Comparison of ENCODE assay signal across 10 cellular contexts in the genomic region with DNA sequence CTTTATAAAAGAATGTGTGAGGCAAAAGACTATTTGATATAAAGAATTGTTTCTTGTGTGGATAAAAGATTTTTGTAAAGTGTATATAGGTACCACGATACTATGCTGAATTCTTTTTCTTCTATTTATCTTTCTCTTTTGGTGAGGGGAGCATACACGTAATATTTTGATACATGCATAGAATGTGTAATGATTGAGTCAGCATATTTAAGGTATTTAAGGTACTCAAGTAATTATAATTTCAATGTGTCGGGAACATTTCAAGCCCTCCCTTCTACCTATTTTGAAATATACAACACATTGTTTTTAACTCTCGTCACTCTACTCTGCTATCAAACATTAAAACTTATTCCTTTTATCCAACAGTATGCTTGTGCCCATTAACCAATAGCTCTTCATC.
"Had no signal": no experiment of that assay in that cellular context is flagged by ENCODE, and none has a peak within 500 bp of the region (broad histone marks: within the 10 kb centered on the region; RNA-seq: fewer than 3 reads in every experiment).

No MANE protein-coding gene starts in this region.

- H3K4me2 ChIP-seq: KMS-11 had no signal

- FAIRE-seq: HTR-8/SVneo had no signal

- DNase-seq: GM23248, GOT3, H7, HFFc6, Karpas-422, KBM-7 had no signal

- H3K4me1 ChIP-seq: HAP-1 had no signal

- H3K27ac ChIP-seq: GM23248, KMS-11 had no signal

- H2AFZ ChIP-seq: GM23248 had no signal

- H3K9me3 ChIP-seq: HAP-1 had no signal

- ATAC-seq: HCT116 had no signal

- H3K9ac ChIP-seq: GM23248, KMS-11 had no signal

- H3K36me3 ChIP-seq: HAP-1 had no signal

- H3K4me3 ChIP-seq: GM23248, HAP-1 had no signal
